In the genomic region with DNA sequence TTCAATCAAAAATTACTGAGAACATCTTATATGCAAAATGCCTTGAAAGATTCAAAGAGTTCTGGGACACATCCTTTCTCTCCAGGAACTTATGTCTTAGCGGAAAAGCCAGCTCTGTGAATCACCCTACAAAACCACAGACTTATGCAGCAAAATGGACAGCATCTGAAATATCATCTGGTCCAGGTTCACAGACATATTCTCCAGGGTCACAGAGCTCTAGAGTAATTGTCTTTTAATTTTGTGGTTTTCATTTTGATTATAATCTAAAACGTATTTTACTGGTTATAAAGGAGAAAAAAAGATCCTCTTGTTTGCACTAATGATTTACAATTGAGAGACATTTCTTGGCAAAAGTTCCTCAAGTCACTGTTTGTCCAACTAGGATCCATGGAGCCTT, we compare ENCODE assay signal across 21 cellular contexts.
DNase-seq lines count a peak whose midpoint lies in the region; FAIRE-seq and TF ChIP-seq lines count a peak whose summit lies in the region.
"Had no signal": no experiment of that assay in that cellular context is flagged by ENCODE, and none has a peak within 500 bp of the region (broad histone marks: within the 10 kb centered on the region; RNA-seq: fewer than 3 reads in every experiment).

No MANE protein-coding gene starts in this region.

- H4K20me1 ChIP-seq in astrocyte (ENCODE audit: insufficient read depth, low read length), result no peaks in the 10 kb centered on the region

- H3K27ac ChIP-seq in ACC112 (ENCODE audit: low read depth, low read length) (peak overlapping the region; percentile 22), astrocyte (ENCODE audit: low read depth, low read length) (peak overlapping the region; percentile 85), thyroid gland (no peak overlapping the region)
- H3K27ac ChIP-seq: esophagus squamous epithelium had no signal

- H3K9me3 Mint-ChIP-seq in HFFc6 (no peaks in the 10 kb centered on the region), astrocyte (ENCODE audit: unreplicated experiment) (peaks cover 5% of the 10 kb centered on the region)
- H3K9me3 Mint-ChIP-seq: activated naive CD8-positive, alpha-beta T cell treated with anti-CD3 and anti-CD28 coated beads, Interleukin-2, amount 50 U/mL, for 24 hours had no signal

- no peaks in the 10 kb centered on the region for H3K79me2 ChIP-seq in ACC112 (ENCODE audit: control insufficient read depth, insufficient read depth, low read length, unreplicated experiment)
- no peaks in the 10 kb centered on the region for H3K79me2 ChIP-seq in astrocyte (ENCODE audit: insufficient read depth, low read length)

- DNase-seq in HFFc6, result peak; percentile 77
- DNase-seq in astrocyte (ENCODE audit: low read depth), result peak; percentile 94
- peak; percentile 76 to 77 for DNase-seq in foreskin fibroblast
- DNase-seq in middle frontal gyrus (ENCODE audit: extremely low spot score, low spot score), result no peak
- no peak for DNase-seq in thyroid gland
- no peak for DNase-seq in GM19238 (ENCODE audit: insufficient read length, low spot score)
- DNase-seq in nucleus accumbens (lab: John Stamatoyannopoulos, UW), result no peak
- DNase-seq: activated naive CD8-positive, alpha-beta T cell treated with anti-CD3 and anti-CD28 coated beads, Interleukin-2, amount 50 U/mL, for 24 hours; activated T-cell treated with anti-CD3 and anti-CD28 coated beads, Interleukin-2, amount 50 U/mL, for 48 hours; cortex of kidney; esophagus squamous epithelium; H7; NCI-H1694; NCI-H510A; right cardiac atrium; stimulated activated CD4-positive, alpha-beta T cell treated with anti-CD3 and anti-CD28 coated beads, Interleukin-4, amount 100 ng/mL, for 24 hours; T-helper 17 cell had no signal

- no peaks in the 10 kb centered on the region for H3K9me3 ChIP-seq in astrocyte (ENCODE audit: insufficient read depth, low read depth, low read length)
- H3K9me3 ChIP-seq in thyroid gland, result no peaks in the 10 kb centered on the region
- H3K9me3 ChIP-seq: esophagus squamous epithelium had no signal

- FAIRE-seq in astrocyte (lab: Jason Lieb, UNC), result peak; percentile 87
- FAIRE-seq: A204.1 had no signal

- WGBS in thyroid gland, 2 donors, result 87 to 88% methylated on average over 2 of the region's 2 CpGs

- H3K36me3 Mint-ChIP-seq in HFFc6 (ENCODE audit: low read depth) (peaks cover 24% of the 10 kb centered on the region), astrocyte (ENCODE audit: low read depth, unreplicated experiment) (peaks cover 1% of the 10 kb centered on the region)

- no peaks in the 10 kb centered on the region for H3K27me3 ChIP-seq in ACC112 (ENCODE audit: insufficient read depth, low read length)
- H3K27me3 ChIP-seq in astrocyte (ENCODE audit: insufficient read depth, low read length), result no peaks in the 10 kb centered on the region
- no peaks in the 10 kb centered on the region for H3K27me3 ChIP-seq in thyroid gland
- H3K27me3 ChIP-seq: esophagus squamous epithelium had no signal

- TF ChIP-seq CTCF in HFFc6 (IDR thresholded peaks at IDR 0.05) (no peak), astrocyte (IDR thresholded peaks at IDR 0.05; ENCODE audit: insufficient read depth, low read depth, low read length) (no peak), foreskin fibroblast (IDR thresholded peaks at IDR 0.05; ENCODE audit: low read depth, low read length) (no peak), thyroid gland (IDR thresholded peaks at IDR 0.05) (no peak)

- peak overlapping the region; percentile 37 for H3K4me2 ChIP-seq in astrocyte (ENCODE audit: low read length)

- TF ChIP-seq POLR2A in thyroid gland (IDR thresholded peaks at IDR 0.05), result no peak

- H3K27ac Mint-ChIP-seq in HFFc6 (peak overlapping the region; percentile 95), astrocyte (ENCODE audit: unreplicated experiment) (no peak overlapping the region)
- H3K27ac Mint-ChIP-seq: activated naive CD8-positive, alpha-beta T cell treated with anti-CD3 and anti-CD28 coated beads, Interleukin-2, amount 50 U/mL, for 24 hours; T-helper 17 cell had no signal

- H3K36me3 ChIP-seq in ACC112 (ENCODE audit: insufficient read depth, low read length), result no peaks in the 10 kb centered on the region
- H3K36me3 ChIP-seq in astrocyte (ENCODE audit: insufficient read depth, low read length), result no peaks in the 10 kb centered on the region
- no peaks in the 10 kb centered on the region for H3K36me3 ChIP-seq in thyroid gland
- H3K36me3 ChIP-seq: esophagus squamous epithelium had no signal

- H3K9ac ChIP-seq in astrocyte (ENCODE audit: low read length), result no peak overlapping the region

- intact Hi-C loops in thyroid gland (cut with DNase I), result no loop called here

- peaks cover 17% of the 10 kb centered on the region for H3K4me1 ChIP-seq in ACC112 (ENCODE audit: control insufficient read depth, insufficient read depth, low read length, unreplicated experiment)
- peaks cover 29% of the 10 kb centered on the region for H3K4me1 ChIP-seq in astrocyte (ENCODE audit: insufficient read depth, low read length)
- peaks cover 0 to 18% of the 10 kb centered on the region in 2 donors for H3K4me1 ChIP-seq in thyroid gland
- H3K4me1 ChIP-seq: esophagus squamous epithelium had no signal

- H3K4me3 Mint-ChIP-seq in HFFc6 (peak overlapping the region; percentile 58), astrocyte (ENCODE audit: unreplicated experiment) (no peak overlapping the region)
- H3K4me3 Mint-ChIP-seq: activated naive CD8-positive, alpha-beta T cell treated with anti-CD3 and anti-CD28 coated beads, Interleukin-2, amount 50 U/mL, for 24 hours; neural crest cell; T-helper 17 cell had no signal

- H3K4me3 ChIP-seq in ACC112 (ENCODE audit: low read depth, low read length), result no peak overlapping the region
- H3K4me3 ChIP-seq in astrocyte (ENCODE audit: insufficient read depth, low read depth, low read length), result no peak overlapping the region
- H3K4me3 ChIP-seq in foreskin fibroblast (ENCODE audit: low read depth in 1 of 2, low read length in 2 of 2), result no peak overlapping the region
- H3K4me3 ChIP-seq in thyroid gland (replicated peaks in 1 of 3), result no peak overlapping the region
- H3K4me3 ChIP-seq: esophagus squamous epithelium, lung had no signal

- H2AFZ ChIP-seq in ACC112 (ENCODE audit: low read length, unreplicated experiment), result no peak overlapping the region
- H2AFZ ChIP-seq in astrocyte (ENCODE audit: low read depth, low read length), result no peak overlapping the region

- H3K4me1 Mint-ChIP-seq in HFFc6 (ENCODE audit: low read depth), result peaks cover 79% of the 10 kb centered on the region
- peaks cover 35% of the 10 kb centered on the region for H3K4me1 Mint-ChIP-seq in astrocyte (ENCODE audit: low read depth, unreplicated experiment)
- H3K4me1 Mint-ChIP-seq: activated naive CD8-positive, alpha-beta T cell treated with anti-CD3 and anti-CD28 coated beads, Interleukin-2, amount 50 U/mL, for 24 hours; T-helper 17 cell had no signal

- H3K27me3 Mint-ChIP-seq in HFFc6 (ENCODE audit: insufficient read depth) (no peaks in the 10 kb centered on the region; the same call in 1 of the 2 replicates), astrocyte (ENCODE audit: low read depth, unreplicated experiment) (peaks cover 6% of the 10 kb centered on the region)
- H3K27me3 Mint-ChIP-seq: activated naive CD8-positive, alpha-beta T cell treated with anti-CD3 and anti-CD28 coated beads, Interleukin-2, amount 50 U/mL, for 24 hours; T-helper 17 cell had no signal

Comparison
In these comparisons a context has a peak if more than half of its experiments do, and no peak if none do; other contexts are left out.
1. H3K27ac ChIP-seq: peak in ACC112 (single experiment) and astrocyte (single experiment); none in thyroid gland (0 of 3).
2. DNase-seq: peak in HFFc6 (single experiment), astrocyte (single experiment) and foreskin fibroblast (2 of 2); none in middle frontal gyrus (single experiment), thyroid gland (0 of 2), GM19238 (single experiment) and nucleus accumbens (0 of 56).